In genomic region chr5:122723606-122724352, GRCh38 we compare ENCODE assay signal across 10 cellular contexts. TPM values are rescaled to one million over a fixed set of nuclear protein-coding genes. Genes with fewer than 3 reads are reported as not detected.
DNase-seq lines count a peak whose midpoint lies in the region; ATAC-seq and TF ChIP-seq lines count a peak whose summit lies in the region.
"Had no signal": no experiment of that assay in that cellular context is flagged by ENCODE, and none has a peak within 500 bp of the region (broad histone marks: within the 10 kb centered on the region; RNA-seq: fewer than 3 reads in every experiment).

No MANE protein-coding gene starts in this region.

- H3K9me3 ChIP-seq in testis = no peaks in the 10 kb centered on the region

- DNase-seq in CD1c-positive myeloid dendritic cell (ENCODE audit: extremely low spot score) (peak; percentile 9), epithelial cell of prostate (ENCODE audit: low read depth, low spot score) (peak; percentile 60), testis (no peak), NCI-H1048 (lab: John Stamatoyannopoulos, UW) (no peak), DMS114 treated with DMSO at 0.1 percent for 48 hours (lab: John Stamatoyannopoulos, UW; ENCODE audit: unreplicated experiment) (no peak), posterior vena cava (ENCODE audit: low spot score) (no peak)

- no peak for TF ChIP-seq CTCF in testis (IDR thresholded peaks at IDR 0.05)

- no peaks in the 10 kb centered on the region for H3K4me1 ChIP-seq in testis

- intact Hi-C loops in testis (cut with DNase I; ENCODE audit: low total_unique reads) (no loop called here), posterior vena cava (cut with DNase I) (no loop called here)

- TF ChIP-seq POLR2A in testis (IDR thresholded peaks at IDR 0.05) = no peak

- no peaks in the 10 kb centered on the region for H3K27me3 ChIP-seq in testis
- H3K27me3 ChIP-seq: cardiac muscle cell had no signal

- 56 to 64% methylated on average over 4 of the region's 4 CpGs for WGBS in testis, 2 donors

- ATAC-seq in GM19452 (IDR thresholded peaks at IDR 0.05; ENCODE audit: unreplicated experiment) (peak; percentile 93), HG03280 (IDR thresholded peaks at IDR 0.05; ENCODE audit: unreplicated experiment) (peak; percentile 92)

- peak overlapping the region; percentile 64 for H3K27ac ChIP-seq in epithelial cell of prostate
- H3K27ac ChIP-seq in testis = no peak overlapping the region
- H3K27ac ChIP-seq: cardiac muscle cell, HL-60 had no signal

- H3K36me3 ChIP-seq in testis (ENCODE audit: low read depth, missing control alignments) = no peaks in the 10 kb centered on the region
- H3K36me3 ChIP-seq: cardiac muscle cell had no signal

- H3K4me3 ChIP-seq in testis = no peak overlapping the region
- H3K4me3 ChIP-seq: cardiac muscle cell had no signal

RNA-seq across cellular contexts. Expression of gene SNX2, which starts 51.1 kb away (rescaled TPM):
- 10 to 100 TPM; 48.4 to 59.5 TPM for total RNA-seq in testis
- 38.5 TPM for polyA plus RNA-seq in testis (ENCODE audit: insufficient read depth, low read depth, low replicate concordance)
- total RNA-seq in posterior vena cava = 10 to 100 TPM; 65.9 to 68.2 TPM

Comparison
In these comparisons a context has a peak if more than half of its experiments do, and no peak if none do; other contexts are left out.
1. DNase-seq: peak in CD1c-positive myeloid dendritic cell (single experiment) and epithelial cell of prostate (single experiment); none in testis (single experiment), NCI-H1048 (single experiment), DMS114 treated with DMSO at 0.1 percent for 48 hours (single experiment) and posterior vena cava (single experiment).